8 cellular contexts compared by ENCODE assay signal in the genomic region with DNA sequence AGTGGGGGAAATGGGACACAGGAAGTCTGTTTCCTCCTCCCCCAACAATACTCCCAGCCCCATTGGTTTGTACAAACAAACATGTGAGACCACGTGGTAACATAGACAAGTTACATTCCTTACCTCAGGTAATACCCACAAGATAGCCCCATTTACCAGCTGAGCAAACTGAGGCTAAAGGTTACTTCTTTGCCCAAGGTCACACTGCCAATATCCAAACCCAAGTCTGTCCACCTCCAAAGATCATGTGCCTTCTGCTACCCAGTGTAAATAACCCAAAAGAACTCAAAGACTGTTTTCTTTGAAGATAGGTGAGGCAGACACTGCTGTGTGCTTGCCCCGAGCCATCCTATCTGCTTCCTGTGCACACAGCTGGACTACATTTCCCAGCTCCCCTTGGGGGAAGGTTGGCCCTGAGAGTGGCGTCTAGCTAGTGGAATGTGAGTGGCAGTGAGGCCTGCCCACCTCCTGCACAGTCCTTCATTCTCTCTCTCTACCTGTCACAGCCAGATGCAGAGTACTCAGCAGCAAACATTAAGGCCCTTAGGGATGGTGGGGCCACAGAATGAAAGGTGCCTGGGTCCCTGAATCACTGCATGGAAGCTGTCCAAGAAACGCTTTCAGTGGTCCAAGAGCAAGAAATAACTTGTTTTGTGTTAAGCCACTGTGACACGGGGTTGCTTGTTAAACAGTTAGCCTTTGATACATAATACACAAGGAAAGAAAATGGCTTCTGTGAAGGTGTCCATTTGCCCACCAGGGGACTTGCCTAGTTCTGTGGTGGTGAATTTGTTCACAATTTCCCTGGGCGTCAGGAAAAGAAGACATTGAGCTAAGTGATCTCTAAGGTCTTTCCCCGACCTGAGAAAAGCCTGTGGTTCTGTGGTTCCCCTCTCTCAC.
DNase-seq lines count a peak whose midpoint lies in the region; ATAC-seq and TF ChIP-seq lines count a peak whose summit lies in the region.

No MANE protein-coding gene starts in this region.

- H3K9ac ChIP-seq in BLaER1 = no peak overlapping the region

- H3K36me3 ChIP-seq in BLaER1 = no peaks in the 10 kb centered on the region

- H3K4me1 ChIP-seq in BLaER1 = peaks cover 41% of the 10 kb centered on the region

- peaks cover 26% of the 10 kb centered on the region for H3K4me1 Mint-ChIP-seq in activated naive CD8-positive, alpha-beta T cell (ENCODE audit: low read depth)
- peaks cover 60% of the 10 kb centered on the region for H3K4me1 Mint-ChIP-seq in nephron progenitor cell

- H3K9me3 Mint-ChIP-seq in activated naive CD8-positive, alpha-beta T cell (ENCODE audit: low read depth) = no peaks in the 10 kb centered on the region
- no peaks in the 10 kb centered on the region for H3K9me3 Mint-ChIP-seq in nephron progenitor cell

- in situ Hi-C loops in GM13977 (cut with MboI; ENCODE audit: low pct_unique_long_range_greater_than_20kb, low sequenced_read_pairs, unreplicated experiment) = loop anchor here (25.0 kb wide), 2 partner anchors 293 to 768 kb away; no protein-coding TSS in a partner anchor

- H3K4me2 ChIP-seq in BLaER1 = peak overlapping the region; percentile 89

- no peak overlapping the region for H3K27ac Mint-ChIP-seq in activated naive CD8-positive, alpha-beta T cell
- peak overlapping the region; percentile 29 for H3K27ac Mint-ChIP-seq in nephron progenitor cell

- H3K27me3 ChIP-seq in BLaER1 = no peaks in the 10 kb centered on the region

- no peaks in the 10 kb centered on the region for H3K9me3 ChIP-seq in BLaER1

- peaks cover 5% of the 10 kb centered on the region for H3K27me3 Mint-ChIP-seq in activated naive CD8-positive, alpha-beta T cell
- H3K27me3 Mint-ChIP-seq in nephron progenitor cell (ENCODE audit: low read depth, poor library complexity) = peaks cover 6% of the 10 kb centered on the region

- peak overlapping the region; percentile 69 for H3K4me3 Mint-ChIP-seq in activated naive CD8-positive, alpha-beta T cell
- no peak overlapping the region for H3K4me3 Mint-ChIP-seq in nephron progenitor cell

- H4K20me1 ChIP-seq in BLaER1 = peaks cover 4% of the 10 kb centered on the region; the same call in 1 of the 2 replicates

- no peak for TF ChIP-seq CTCF in GM13977 (IDR thresholded peaks at IDR 0.05; ENCODE audit: extremely low read depth, insufficient read depth, missing control alignments)
- no peak for TF ChIP-seq CTCF in nephron progenitor cell (IDR thresholded peaks at IDR 0.05)

- H3K36me3 Mint-ChIP-seq in activated naive CD8-positive, alpha-beta T cell = no peaks in the 10 kb centered on the region
- H3K36me3 Mint-ChIP-seq in nephron progenitor cell (ENCODE audit: low read depth) = no peaks in the 10 kb centered on the region

- no peak overlapping the region for H3K27ac ChIP-seq in BLaER1

- H3K4me3 ChIP-seq in BLaER1 = no peak overlapping the region

- DNase-seq in GM13977 (ENCODE audit: low spot score) = peak; percentile 41
- DNase-seq in NCI-H524 treated with DMSO at 0.1 percent for 48 hours (lab: John Stamatoyannopoulos, UW) = peak; percentile 33
- no peak for DNase-seq in nephron progenitor cell
- DNase-seq in NCI-H1092 (lab: John Stamatoyannopoulos, UW) = no peak

- ATAC-seq in HG02798 (IDR thresholded peaks at IDR 0.05; ENCODE audit: poor library complexity, unreplicated experiment) = peak; percentile 86
- ATAC-seq in HG02840 (IDR thresholded peaks at IDR 0.05; ENCODE audit: low FRiP score, unreplicated experiment) = no peak

Comparison
In these comparisons a context has a peak if more than half of its experiments do, and no peak if none do; other contexts are left out.
1. DNase-seq: peak in GM13977 (single experiment) and NCI-H524 treated with DMSO at 0.1 percent for 48 hours (single experiment); none in nephron progenitor cell (single experiment) and NCI-H1092 (single experiment).